In genomic region chr19:47418595-47419036, GRCh38 we compare ENCODE assay signal across 9 cellular contexts. TPM values are rescaled to one million over a fixed set of nuclear protein-coding genes. Genes with fewer than 3 reads are reported as not detected.
DNase-seq lines count a peak whose midpoint lies in the region; ATAC-seq, FAIRE-seq and TF ChIP-seq lines count a peak whose summit lies in the region.
"Had no signal": no experiment of that assay in that cellular context is flagged by ENCODE, and none has a peak within 500 bp of the region (broad histone marks: within the 10 kb centered on the region; RNA-seq: fewer than 3 reads in every experiment).

No MANE protein-coding gene starts in this region.

- under 1% methylated on average over 16 of the region's 16 CpGs for WGBS in suprapubic skin

- peaks cover 34% of the 10 kb centered on the region for H3K4me1 Mint-ChIP-seq in activated T-cell treated with anti-CD3 and anti-CD28 coated beads, Interleukin-2, amount 50 U/mL, for 4 hours (ENCODE audit: low read depth)
- H3K4me1 Mint-ChIP-seq in brain = peaks cover 62% of the 10 kb centered on the region

- TF ChIP-seq CTCF in brain (conservative IDR thresholded peaks at IDR 0.05) = no peak
- no peak for TF ChIP-seq CTCF in lower lobe of right lung (IDR thresholded peaks at IDR 0.05)
- no peak for TF ChIP-seq CTCF in suprapubic skin (IDR thresholded peaks at IDR 0.05)

- H3K36me3 Mint-ChIP-seq in activated T-cell treated with anti-CD3 and anti-CD28 coated beads, Interleukin-2, amount 50 U/mL, for 4 hours (ENCODE audit: insufficient read depth) = no peaks in the 10 kb centered on the region
- H3K36me3 Mint-ChIP-seq in brain = peaks cover 25% of the 10 kb centered on the region

- no peaks in the 10 kb centered on the region for H3K9me3 ChIP-seq in lower lobe of right lung
- no peaks in the 10 kb centered on the region for H3K9me3 ChIP-seq in suprapubic skin

- H3K4me3 ChIP-seq in lower lobe of right lung = peak overlapping the region; percentile 42
- peak overlapping the region; percentile 55 for H3K4me3 ChIP-seq in suprapubic skin

- no peaks in the 10 kb centered on the region for H3K9me3 Mint-ChIP-seq in activated T-cell treated with anti-CD3 and anti-CD28 coated beads, Interleukin-2, amount 50 U/mL, for 4 hours
- no peaks in the 10 kb centered on the region for H3K9me3 Mint-ChIP-seq in brain

- H3K36me3 ChIP-seq in lower lobe of right lung (no peaks in the 10 kb centered on the region), suprapubic skin (peaks cover 6% of the 10 kb centered on the region)

- FAIRE-seq in GM12891 (lab: Jason Lieb, UNC) = no peak

- no peak for TF ChIP-seq EP300 in suprapubic skin (IDR thresholded peaks at IDR 0.05)

- no peak for DNase-seq in activated T-cell treated with anti-CD3 and anti-CD28 coated beads, Interleukin-2, amount 50 U/mL, for 4 hours
- DNase-seq in activated T-cell treated with anti-CD3 and anti-CD28 coated beads, Interleukin-2, amount 50 U/mL, for 1 hour = no peak
- no peak for DNase-seq in lower lobe of right lung
- DNase-seq in suprapubic skin (ENCODE audit: low spot score in 2 of 2) = no peak
- no peak for DNase-seq in GM12891 (ENCODE audit: insufficient read length, low spot score)
- DNase-seq in ecto neural progenitor cell (ENCODE audit: low spot score) = no peak
- DNase-seq: NCI-H2227 treated with DMSO at 0.1 percent for 48 hours had no signal

- H3K27ac ChIP-seq in lower lobe of right lung = no peak overlapping the region
- H3K27ac ChIP-seq in suprapubic skin = no peak overlapping the region

- peaks cover 82% of the 10 kb centered on the region for H3K27me3 Mint-ChIP-seq in activated T-cell treated with anti-CD3 and anti-CD28 coated beads, Interleukin-2, amount 50 U/mL, for 4 hours (ENCODE audit: low read depth)
- peaks cover 5% of the 10 kb centered on the region for H3K27me3 Mint-ChIP-seq in brain

- peaks cover 6% of the 10 kb centered on the region for H3K4me1 ChIP-seq in lower lobe of right lung
- H3K4me1 ChIP-seq in suprapubic skin = peaks cover 32% of the 10 kb centered on the region

- no peak for ATAC-seq in activated T-cell treated with anti-CD3 and anti-CD28 coated beads, Interleukin-2, amount 50 U/mL, for 4 hours
- ATAC-seq in lower lobe of right lung = no peak
- ATAC-seq in GM19467 (IDR thresholded peaks at IDR 0.05; ENCODE audit: unreplicated experiment) = no peak

- no peak for TF ChIP-seq POLR2A in suprapubic skin (IDR thresholded peaks at IDR 0.05)
- TF ChIP-seq POLR2A in GM12891 (IDR thresholded peaks at IDR 0.05; ENCODE audit: low read depth, low read length) = no peak

- intact Hi-C loops in lower lobe of right lung (cut with DNase I) = no loop called here

- H3K27me3 ChIP-seq in lower lobe of right lung (ENCODE audit: low read depth) (peaks cover 73% of the 10 kb centered on the region), suprapubic skin (peaks cover 97% of the 10 kb centered on the region)

- H3K27ac Mint-ChIP-seq in brain = peak overlapping the region; percentile 43 to 95 (median 73)

- H3K4me3 Mint-ChIP-seq in activated T-cell treated with anti-CD3 and anti-CD28 coated beads, Interleukin-2, amount 50 U/mL, for 4 hours = peak overlapping the region; percentile 47
- H3K4me3 Mint-ChIP-seq in brain = peak overlapping the region; percentile 86 to 97 (median 92)

TF ChIP-seq in GM12891, 5 proteins besides CTCF, POLR2A, EP300 and RAD21:
- TF ChIP-seq PAX5 (IDR thresholded peaks at IDR 0.05; ENCODE audit: insufficient read depth, low read length, severe bottlenecking) (no peak), POU2F2 (IDR thresholded peaks at IDR 0.05; ENCODE audit: low read depth, low read length) (no peak), TAF1 (IDR thresholded peaks at IDR 0.05; ENCODE audit: low read depth, low read length) (no peak), SPI1 (IDR thresholded peaks at IDR 0.05; ENCODE audit: low read depth, low read length) (no peak), POLR2AphosphoS5 (IDR thresholded peaks at IDR 0.05; ENCODE audit: low read depth, low read length) (no peak)
TF ChIP-seq in GM12891: peak in this region for 0.

RNA-seq across cellular contexts. Expression of gene MEIS3, which starts 0.7 kb away (rescaled TPM):
- under 1 TPM in 1 of 3 donors, not detected in 2; 0.16 TPM for total RNA-seq in activated T-cell treated with anti-CD3 and anti-CD28 coated beads, Interleukin-2, amount 50 U/mL, for 4 hours
- 24.5 TPM for polyA plus RNA-seq in brain (ENCODE audit: insufficient read depth, low read depth, low replicate concordance)
- total RNA-seq in lower lobe of right lung (5.3 TPM), suprapubic skin (1 to 10 TPM; 1.6 to 5.5 (median 3.1) TPM)
- polyA plus RNA-seq in GM12891 (2012; ENCODE audit: low read depth, missing spikeins) = not detected

RNA-seq across cellular contexts. Expression of gene SLC8A2, which starts 53.1 kb away (rescaled TPM):
- total RNA-seq in activated T-cell treated with anti-CD3 and anti-CD28 coated beads, Interleukin-2, amount 50 U/mL, for 4 hours = under 1 TPM in 1 of 3 donors, not detected in 2; 0.05 TPM
- 23.3 TPM for polyA plus RNA-seq in brain (ENCODE audit: insufficient read depth, low read depth, low replicate concordance)
- 0.27 TPM for total RNA-seq in lower lobe of right lung
- 1 to 10 TPM in 1 of 4 donors, under 1 TPM in 2, not detected in 1; 0.26 to 1.2 (median 0.38) TPM for total RNA-seq in suprapubic skin
- 0.18 TPM for polyA plus RNA-seq in GM12891 (2012; ENCODE audit: low read depth, missing spikeins)
